ENCODE assay signal across 30 cellular contexts in genomic region chr9:134209731-134210311, GRCh38. TPM values are rescaled to one million over a fixed set of nuclear protein-coding genes. Genes with fewer than 3 reads are reported as not detected.
DNase-seq lines count a peak whose midpoint lies in the region; ATAC-seq and TF ChIP-seq lines count a peak whose summit lies in the region.
"Had no signal": no experiment of that assay in that cellular context is flagged by ENCODE, and none has a peak within 500 bp of the region (broad histone marks: within the 10 kb centered on the region; RNA-seq: fewer than 3 reads in every experiment).

No MANE protein-coding gene starts in this region.

- no peaks in the 10 kb centered on the region for H3K9me3 ChIP-seq in RWPE2 (ENCODE audit: severe bottlenecking)
- no peaks in the 10 kb centered on the region for H3K9me3 ChIP-seq in neural progenitor cell (ENCODE audit: low read depth)
- no peaks in the 10 kb centered on the region for H3K9me3 ChIP-seq in thyroid gland
- H3K9me3 ChIP-seq: colonic mucosa, testis, vagina had no signal

- no peak overlapping the region for H3K9ac ChIP-seq in neural progenitor cell

- no peaks in the 10 kb centered on the region for H3K36me3 Mint-ChIP-seq in neural progenitor cell
- H3K36me3 Mint-ChIP-seq: CD4-positive, alpha-beta memory T cell had no signal

- H3K4me2 ChIP-seq in neural progenitor cell = no peak overlapping the region

- H3K9me3 Mint-ChIP-seq in neural progenitor cell = peaks cover 5% of the 10 kb centered on the region

- H3K27me3 Mint-ChIP-seq in neural progenitor cell (ENCODE audit: insufficient read depth, low read depth) = peaks cover 13% of the 10 kb centered on the region
- H3K27me3 Mint-ChIP-seq: activated CD4-positive, alpha-beta memory T cell treated with anti-CD3 and anti-CD28 coated beads, Interleukin-2, amount 10 ng/mL, durations not matched to agents 7 days and 5 days; CD4-positive, alpha-beta memory T cell had no signal

- intact Hi-C loops in Right ventricle myocardium superior (cut with DNase I) (no loop called here), thyroid gland (cut with DNase I) (no loop called here)

- H3K79me2 ChIP-seq in neural progenitor cell (ENCODE audit: low read depth) = no peaks in the 10 kb centered on the region

- H3K4me3 ChIP-seq in RWPE2 (ENCODE audit: severe bottlenecking) = no peak overlapping the region
- H3K4me3 ChIP-seq in neural progenitor cell = no peak overlapping the region
- H3K4me3 ChIP-seq in thyroid gland (replicated peaks in 1 of 3) = no peak overlapping the region
- H3K4me3 ChIP-seq: colonic mucosa, K562, testis, vagina had no signal

- H3K27ac ChIP-seq in RWPE2 (ENCODE audit: poor library complexity, severe bottlenecking) = no peak overlapping the region
- H3K27ac ChIP-seq in neural progenitor cell = no peak overlapping the region
- H3K27ac ChIP-seq in thyroid gland = peak overlapping the region in 2 of 3 donors; percentile 88 to 92
- H3K27ac ChIP-seq: brain microvascular endothelial cell, colonic mucosa, testis, vagina had no signal

- peaks cover 46% of the 10 kb centered on the region for H3K4me1 Mint-ChIP-seq in neural progenitor cell
- H3K4me1 Mint-ChIP-seq: activated CD4-positive, alpha-beta memory T cell treated with anti-CD3 and anti-CD28 coated beads, Interleukin-2, amount 10 ng/mL, durations not matched to agents 7 days and 5 days; CD4-positive, alpha-beta memory T cell had no signal

- TF ChIP-seq CTCF in RWPE2 (IDR thresholded peaks at IDR 0.05; ENCODE audit: poor library complexity, severe bottlenecking) (no peak), neural progenitor cell (IDR thresholded peaks at IDR 0.05) (no peak), thyroid gland (IDR thresholded peaks at IDR 0.05) (no peak)

- no peak overlapping the region for H3K4me3 Mint-ChIP-seq in neural progenitor cell
- H3K4me3 Mint-ChIP-seq: activated CD4-positive, alpha-beta memory T cell treated with anti-CD3 and anti-CD28 coated beads, Interleukin-2, amount 10 ng/mL, durations not matched to agents 7 days and 5 days; CD4-positive, alpha-beta memory T cell; HFFc6; neural crest cell; stimulated activated naive B cell treated with anti-CD40 and anti-IgM and Interleukin-4, amounts not matched to agents 10 μg/mL and 1 μg/mL and 100 μg/mL, for 72 hours had no signal

- 90% methylated on average over 8 to 11 of the region's 17 CpGs for WGBS in thyroid gland, 2 donors

- H3K4me1 ChIP-seq in RWPE2 (ENCODE audit: insufficient read depth, poor library complexity, severe bottlenecking) (no peaks in the 10 kb centered on the region), neural progenitor cell (peaks cover 8% of the 10 kb centered on the region), thyroid gland (peaks cover 14 to 33% of the 10 kb centered on the region in 2 donors)
- H3K4me1 ChIP-seq: colonic mucosa had no signal

- no peaks in the 10 kb centered on the region for H3K36me3 ChIP-seq in RWPE2 (ENCODE audit: low read depth)
- no peaks in the 10 kb centered on the region for H3K36me3 ChIP-seq in neural progenitor cell
- no peaks in the 10 kb centered on the region for H3K36me3 ChIP-seq in thyroid gland
- H3K36me3 ChIP-seq: brain microvascular endothelial cell, colonic mucosa, vagina had no signal

- DNase-seq in RWPE2 (ENCODE audit: low spot score) = peak; percentile 43
- peak; percentile 40 for DNase-seq in Right ventricle myocardium superior
- DNase-seq in neural progenitor cell (ENCODE audit: low spot score) = peak; percentile 0
- DNase-seq in thyroid gland = no peak
- DNase-seq in HCEC 1CT = no peak
- DNase-seq in HT-29 (ENCODE audit: low spot score) = no peak
- DNase-seq: activated CD4-positive, alpha-beta memory T cell treated with anti-CD3 and anti-CD28 coated beads, Interleukin-2, amount 10 ng/mL, durations not matched to agents 7 days and 5 days; activated effector memory CD4-positive, alpha-beta T cell treated with anti-CD3 and anti-CD28 coated beads, Interleukin-2, amount 50 U/mL, for 16 hours; brain microvascular endothelial cell; CD4-positive, alpha-beta memory T cell; colonic mucosa; DMS153; effector memory CD4-positive, alpha-beta T cell; HFFc6; hypothalamus; NCI-H1417; NCI-H2081; NCI-H446; OCI-M1; stimulated activated CD4-positive, alpha-beta T cell treated with anti-CD3 and anti-CD28 coated beads, Interleukin-12 subunit alpha, Interleukin-12 subunit beta, amount 100 ng/mL, for 4 hours; stimulated activated CD4-positive, alpha-beta T cell treated with anti-CD3 and anti-CD28 coated beads, Interleukin-4, amount 100 ng/mL, for 24 hours; stimulated activated naive B cell treated with anti-CD40 and anti-IgM and Interleukin-4, amounts not matched to agents 10 μg/mL and 1 μg/mL and 100 μg/mL, for 72 hours; T1000; testis had no signal

- H3K27me3 ChIP-seq in RWPE2 (ENCODE audit: insufficient read depth, poor library complexity, severe bottlenecking) (no peaks in the 10 kb centered on the region), neural progenitor cell (no peaks in the 10 kb centered on the region), thyroid gland (no peaks in the 10 kb centered on the region)
- H3K27me3 ChIP-seq: brain microvascular endothelial cell, colonic mucosa, testis, vagina had no signal

- TF ChIP-seq POLR2A in thyroid gland (IDR thresholded peaks at IDR 0.05) (no peak), GM18505 (IDR thresholded peaks at IDR 0.05; ENCODE audit: borderline replicate concordance, extremely low read depth, insufficient read depth, insufficient read length) (no peak)

- peak overlapping the region; percentile 94 for H3K27ac Mint-ChIP-seq in neural progenitor cell
- H3K27ac Mint-ChIP-seq: activated CD4-positive, alpha-beta memory T cell treated with anti-CD3 and anti-CD28 coated beads, Interleukin-2, amount 10 ng/mL, durations not matched to agents 7 days and 5 days; HFFc6; stimulated activated naive B cell treated with anti-CD40 and anti-IgM and Interleukin-4, amounts not matched to agents 10 μg/mL and 1 μg/mL and 100 μg/mL, for 72 hours had no signal

- ATAC-seq in RWPE2 (ENCODE audit: low read depth) (no peak), Right ventricle myocardium superior (ENCODE audit: poor library complexity) (no peak), GM18505 (IDR thresholded peaks at IDR 0.05; ENCODE audit: unreplicated experiment) (no peak)
- ATAC-seq: K562; stimulated activated naive B cell treated with anti-CD40 and anti-IgM and Interleukin-4, amounts not matched to agents 10 μg/mL and 1 μg/mL and 100 μg/mL, for 72 hours had no signal

- H4K20me1 ChIP-seq in neural progenitor cell (ENCODE audit: low read depth) = no peaks in the 10 kb centered on the region

- H3F3A ChIP-seq in neural progenitor cell (ENCODE audit: low read depth) = no peaks in the 10 kb centered on the region

- H2AFZ ChIP-seq in neural progenitor cell (replicated peaks) = no peak overlapping the region

RNA-seq across cellular contexts. Expression of gene RNU6ATAC, which starts 45.5 kb away (rescaled TPM):
- total RNA-seq in Right ventricle myocardium superior = 351 TPM
- total RNA-seq in neural progenitor cell (ENCODE audit: low replicate concordance) = not detected in 2 replicates
- total RNA-seq in thyroid gland = not detected
- total RNA-seq in HT-29 (2014; rRNA removed; shearing (Covaris generic)) = not detected in 2 replicates
- total RNA-seq: frontal cortex, lung microvascular endothelial cell, testis, vagina had no signal

Comparison
In these comparisons a context has a peak if more than half of its experiments do, and no peak if none do; other contexts are left out.
1. DNase-seq: peak in RWPE2 (single experiment), Right ventricle myocardium superior (single experiment) and neural progenitor cell (single experiment); none in thyroid gland (0 of 2), HCEC 1CT (single experiment) and HT-29 (single experiment).
2. H3K27ac ChIP-seq: peak in thyroid gland (2 of 3); none in RWPE2 (single experiment) and neural progenitor cell (single experiment).
3. RNA of gene RNU6ATAC, which starts 45.5 kb away (total RNA-seq): 351 TPM in Right ventricle myocardium superior (single experiment); not detected in neural progenitor cell, not detected in thyroid gland and not detected in HT-29; every median in the first group is over 100 times any median in the second.